ENCODE assay signal across 9 cellular contexts in genomic region chr9:93268551-93269314, GRCh38.
DNase-seq lines count a peak whose midpoint lies in the region; ATAC-seq and TF ChIP-seq lines count a peak whose summit lies in the region.
"Had no signal": no experiment of that assay in that cellular context is flagged by ENCODE, and none has a peak within 500 bp of the region (broad histone marks: within the 10 kb centered on the region; RNA-seq: fewer than 3 reads in every experiment).

No MANE protein-coding gene starts in this region.

- H3K27me3 ChIP-seq in IMR-90 (ENCODE audit: control insufficient read depth, insufficient read depth, low read length), result peaks cover 8% of the 10 kb centered on the region; the same call in 1 of the 2 replicates

- no peak overlapping the region for H3K4me3 ChIP-seq in IMR-90 (ENCODE audit: insufficient read depth, low read depth, low read length)

- no peak overlapping the region for H3K4ac ChIP-seq in IMR-90 (ENCODE audit: low read depth, low read length)

- no peaks in the 10 kb centered on the region; the same call in 1 of the 2 replicates for H4K20me1 ChIP-seq in IMR-90 (ENCODE audit: insufficient read depth, low read length)

- no peak overlapping the region for H4K8ac ChIP-seq in IMR-90 (ENCODE audit: low read depth in 2 of 2, low read length in 2 of 2)

- peak; percentile 13 for DNase-seq in 8988T
- no peak for DNase-seq in IMR-90
- DNase-seq in SHP77 (lab: John Stamatoyannopoulos, UW), result peak; percentile 34 to 52
- peak; percentile 82 for DNase-seq in germinal center (ENCODE audit: low spot score)
- no peak for DNase-seq in MV-4-11 (lab: John Stamatoyannopoulos, UW)
- DNase-seq in Calu3, result no peak
- DNase-seq: T1000 had no signal

- no peak overlapping the region for H2BK20ac ChIP-seq in IMR-90 (ENCODE audit: low read depth, low read length)

- no peak for TF ChIP-seq CTCF in IMR-90 (conservative IDR thresholded peaks at IDR 0.05; ENCODE audit: low read depth, low read length)
- TF ChIP-seq CTCF in Calu3 (IDR thresholded peaks at IDR 0.05; ENCODE audit: unreplicated experiment), result no peak

- no peaks in the 10 kb centered on the region for H3K9me3 ChIP-seq in IMR-90 (ENCODE audit: control insufficient read depth, insufficient read depth, low read length)

- intact Hi-C loops in IMR-90 (cut with micrococcal nuclease) (no loop called here), Calu3 (cut with micrococcal nuclease; ENCODE audit: unreplicated experiment) (no loop called here)

- no peaks in the 10 kb centered on the region for H3K9me1 ChIP-seq in IMR-90 (ENCODE audit: insufficient read depth, low read length)

- CTCF ChIA-PET in IMR-90 (lab: Yijun Ruan, JAX), result no interaction called here
- CTCF ChIA-PET in Calu3 (lab: Charles Lee), result no interaction called here

- no peaks in the 10 kb centered on the region for H3K36me3 ChIP-seq in IMR-90 (ENCODE audit: control insufficient read depth, insufficient read depth, low read length)

- H3K9ac ChIP-seq in IMR-90 (ENCODE audit: low read depth, low read length), result no peak overlapping the region

- no peak overlapping the region for H2AFZ ChIP-seq in IMR-90 (replicated peaks; ENCODE audit: low read length, poor library complexity)

- no peak overlapping the region for H2AK9ac ChIP-seq in IMR-90 (replicated peaks; ENCODE audit: low read depth, low read length, poor library complexity)

- H3K4me1 ChIP-seq in IMR-90 (ENCODE audit: control insufficient read depth, insufficient read depth, low read length), result no peaks in the 10 kb centered on the region

- H3K23ac ChIP-seq in IMR-90 (ENCODE audit: low read depth, low read length), result no peak overlapping the region

- H2BK15ac ChIP-seq in IMR-90 (ENCODE audit: low read depth, low read length), result no peak overlapping the region

- POLR2A ChIA-PET in IMR-90 (lab: Charles Lee; ENCODE audit: unreplicated experiment), result no interaction called here

- H2AK5ac ChIP-seq in IMR-90 (ENCODE audit: low read depth, low read length), result no peak overlapping the region

- no peak for TF ChIP-seq RAD21 in IMR-90 (IDR thresholded peaks at IDR 0.05; ENCODE audit: low read length)

- in situ Hi-C loops in IMR-90 (cut with MboI; ENCODE audit: low sequenced_read_pairs), result no loop called here

- no peak overlapping the region for H4K5ac ChIP-seq in IMR-90 (ENCODE audit: low read depth, low read length)

- H3K27ac ChIP-seq in IMR-90 (ENCODE audit: insufficient read depth, low read length), result no peak overlapping the region

- no peaks in the 10 kb centered on the region for H3K9me3 Mint-ChIP-seq in Calu3 (ENCODE audit: low read depth, unreplicated experiment)

- H3K27ac Mint-ChIP-seq in Calu3 (ENCODE audit: unreplicated experiment), result no peak overlapping the region

- H3K14ac ChIP-seq in IMR-90 (replicated peaks; ENCODE audit: low read depth, low read length), result no peak overlapping the region

- H3K4me1 Mint-ChIP-seq in Calu3 (ENCODE audit: low read depth, unreplicated experiment), result no peaks in the 10 kb centered on the region

- H3K36me3 Mint-ChIP-seq in Calu3 (ENCODE audit: insufficient read depth, unreplicated experiment), result peaks cover 27% of the 10 kb centered on the region

- no peak overlapping the region for H3K18ac ChIP-seq in IMR-90 (ENCODE audit: low read depth, low read length)

- dilution Hi-C loops in IMR-90 (cut with HindIII; ENCODE audit: low sequenced_read_pairs, unreplicated experiment), result no loop called here

- H2BK120ac ChIP-seq in IMR-90 (ENCODE audit: low read depth, low read length), result no peak overlapping the region

- H2BK5ac ChIP-seq in IMR-90 (ENCODE audit: low read depth, low read length, poor library complexity, severe bottlenecking), result no peak overlapping the region

- WGBS in IMR-90 (ENCODE audit: extremely low coverage in 2 of 2, insufficient read length in 1 of 2), 2 experiments, result 50% methylated on average over 2 of the region's 17 CpGs; no CpG with 5 or more reads in 1 of the 2 experiments

- BruUV-seq in IMR-90 (replicated peaks; lab: Mats Ljungman, UMichigan) (no TSS peak), Calu3 (replicated peaks; lab: Mats Ljungman, UMichigan) (no TSS peak)

- no peak overlapping the region for H3K4me3 Mint-ChIP-seq in Calu3 (ENCODE audit: low read depth, unreplicated experiment)

- no peaks in the 10 kb centered on the region for H3K79me1 ChIP-seq in IMR-90 (ENCODE audit: low read depth in 1 of 2, low read length in 2 of 2)

- TF ChIP-seq POLR2A in IMR-90 (IDR thresholded peaks at IDR 0.05; ENCODE audit: low read depth, low read length), result no peak

- H3K27me3 Mint-ChIP-seq in Calu3 (ENCODE audit: unreplicated experiment), result no peaks in the 10 kb centered on the region

- no peak overlapping the region for H4K91ac ChIP-seq in IMR-90 (ENCODE audit: insufficient read depth, low read depth, low read length)

- no peak for ATAC-seq in IMR-90 (ENCODE audit: low read depth)
- no peak for ATAC-seq in GM18909 (IDR thresholded peaks at IDR 0.05; ENCODE audit: poor library complexity, unreplicated experiment)
- no peak for ATAC-seq in GM21367 (IDR thresholded peaks at IDR 0.05; ENCODE audit: unreplicated experiment)

- H3K4me2 ChIP-seq in IMR-90 (ENCODE audit: low read depth, low read length), result no peak overlapping the region

- no peak overlapping the region for H3K56ac ChIP-seq in IMR-90 (ENCODE audit: extremely low read depth, insufficient read depth, low read length)

TF ChIP-seq in IMR-90, 13 proteins besides CTCF, POLR2A, EP300 and RAD21:
- TF ChIP-seq SMC3 (IDR thresholded peaks at IDR 0.05; ENCODE audit: low read depth, low read length), result no peak
- no peak for TF ChIP-seq MXI1 (IDR thresholded peaks at IDR 0.05; ENCODE audit: borderline replicate concordance, low read depth, low read length)
- TF ChIP-seq BHLHE40 (IDR thresholded peaks at IDR 0.05; ENCODE audit: low read depth, low read length), result no peak
- TF ChIP-seq CEBPB (IDR thresholded peaks at IDR 0.05; ENCODE audit: low read depth, low read length), result no peak
- TF ChIP-seq, protein P1, sequence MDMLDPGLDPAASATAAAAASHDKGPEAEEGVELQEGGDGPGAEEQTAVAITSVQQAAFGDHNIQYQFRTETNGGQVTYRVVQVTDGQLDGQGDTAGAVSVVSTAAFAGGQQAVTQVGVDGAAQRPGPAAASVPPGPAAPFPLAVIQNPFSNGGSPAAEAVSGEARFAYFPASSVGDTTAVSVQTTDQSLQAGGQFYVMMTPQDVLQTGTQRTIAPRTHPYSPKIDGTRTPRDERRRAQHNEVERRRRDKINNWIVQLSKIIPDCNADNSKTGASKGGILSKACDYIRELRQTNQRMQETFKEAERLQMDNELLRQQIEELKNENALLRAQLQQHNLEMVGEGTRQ (IDR thresholded peaks at IDR 0.05; ENCODE audit: low read depth, low read length), result no peak
- TF ChIP-seq RFX5 (IDR thresholded peaks at IDR 0.05; ENCODE audit: low read depth, low read length), result no peak
- peak; percentile 30; the same call in 1 of the 2 replicates for TF ChIP-seq MAFK (IDR thresholded peaks at IDR 0.05; ENCODE audit: low read depth, low read length)
- no peak for TF ChIP-seq ELK1 (IDR thresholded peaks at IDR 0.05; ENCODE audit: borderline replicate concordance, low read depth, low read length)
TF ChIP-seq in IMR-90: peak in this region for 1.

Comparison
In these comparisons a context has a peak if more than half of its experiments do, and no peak if none do; other contexts are left out.
1. DNase-seq: peak in 8988T (single experiment), SHP77 (2 of 2) and germinal center (single experiment); none in IMR-90 (single experiment), MV-4-11 (single experiment) and Calu3 (single experiment).